1 cellular context compared by ENCODE assay signal in the genomic region with DNA sequence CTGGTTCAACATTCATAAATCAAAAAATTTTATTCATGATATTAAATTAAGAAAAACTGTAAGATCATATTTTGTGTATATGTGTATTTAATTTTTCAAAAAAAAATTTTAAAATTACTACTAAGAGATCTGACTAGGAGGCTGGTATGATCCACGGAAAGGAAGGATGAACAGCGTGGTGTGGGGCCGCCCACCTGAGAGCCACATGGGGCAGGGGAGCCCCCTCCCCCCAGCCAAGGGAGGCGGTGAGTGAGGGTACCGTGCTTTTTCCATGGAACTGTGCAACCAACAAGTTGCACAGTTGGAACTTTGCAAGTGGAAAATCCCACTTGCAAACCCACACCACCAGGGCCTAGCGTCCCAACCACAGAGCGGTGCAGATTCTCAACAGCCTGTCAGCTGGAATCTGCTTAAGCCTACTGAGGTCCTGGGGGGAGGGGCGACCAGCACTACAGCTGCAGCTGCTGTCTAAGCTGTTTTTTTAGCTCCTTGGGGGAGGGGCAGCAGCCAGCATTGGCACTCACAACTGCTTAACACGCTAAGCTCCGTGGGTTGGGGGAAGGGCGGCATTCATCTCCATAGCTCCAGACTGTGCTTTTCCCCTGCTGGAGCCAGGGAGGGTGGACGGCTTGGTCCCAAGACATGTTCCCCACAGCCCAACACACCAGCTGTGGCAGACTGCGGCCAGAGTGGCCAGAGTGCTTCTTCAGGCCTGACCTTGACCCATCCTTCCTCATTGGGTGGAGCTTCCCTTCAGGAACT.
TF ChIP-seq lines count a peak whose summit lies in the region.

No MANE protein-coding gene starts in this region.

TF ChIP-seq in WTC11, 78 proteins besides CTCF, POLR2A, EP300 and RAD21 (continued from another document and continues in another):
- TF ChIP-seq, protein P1, sequence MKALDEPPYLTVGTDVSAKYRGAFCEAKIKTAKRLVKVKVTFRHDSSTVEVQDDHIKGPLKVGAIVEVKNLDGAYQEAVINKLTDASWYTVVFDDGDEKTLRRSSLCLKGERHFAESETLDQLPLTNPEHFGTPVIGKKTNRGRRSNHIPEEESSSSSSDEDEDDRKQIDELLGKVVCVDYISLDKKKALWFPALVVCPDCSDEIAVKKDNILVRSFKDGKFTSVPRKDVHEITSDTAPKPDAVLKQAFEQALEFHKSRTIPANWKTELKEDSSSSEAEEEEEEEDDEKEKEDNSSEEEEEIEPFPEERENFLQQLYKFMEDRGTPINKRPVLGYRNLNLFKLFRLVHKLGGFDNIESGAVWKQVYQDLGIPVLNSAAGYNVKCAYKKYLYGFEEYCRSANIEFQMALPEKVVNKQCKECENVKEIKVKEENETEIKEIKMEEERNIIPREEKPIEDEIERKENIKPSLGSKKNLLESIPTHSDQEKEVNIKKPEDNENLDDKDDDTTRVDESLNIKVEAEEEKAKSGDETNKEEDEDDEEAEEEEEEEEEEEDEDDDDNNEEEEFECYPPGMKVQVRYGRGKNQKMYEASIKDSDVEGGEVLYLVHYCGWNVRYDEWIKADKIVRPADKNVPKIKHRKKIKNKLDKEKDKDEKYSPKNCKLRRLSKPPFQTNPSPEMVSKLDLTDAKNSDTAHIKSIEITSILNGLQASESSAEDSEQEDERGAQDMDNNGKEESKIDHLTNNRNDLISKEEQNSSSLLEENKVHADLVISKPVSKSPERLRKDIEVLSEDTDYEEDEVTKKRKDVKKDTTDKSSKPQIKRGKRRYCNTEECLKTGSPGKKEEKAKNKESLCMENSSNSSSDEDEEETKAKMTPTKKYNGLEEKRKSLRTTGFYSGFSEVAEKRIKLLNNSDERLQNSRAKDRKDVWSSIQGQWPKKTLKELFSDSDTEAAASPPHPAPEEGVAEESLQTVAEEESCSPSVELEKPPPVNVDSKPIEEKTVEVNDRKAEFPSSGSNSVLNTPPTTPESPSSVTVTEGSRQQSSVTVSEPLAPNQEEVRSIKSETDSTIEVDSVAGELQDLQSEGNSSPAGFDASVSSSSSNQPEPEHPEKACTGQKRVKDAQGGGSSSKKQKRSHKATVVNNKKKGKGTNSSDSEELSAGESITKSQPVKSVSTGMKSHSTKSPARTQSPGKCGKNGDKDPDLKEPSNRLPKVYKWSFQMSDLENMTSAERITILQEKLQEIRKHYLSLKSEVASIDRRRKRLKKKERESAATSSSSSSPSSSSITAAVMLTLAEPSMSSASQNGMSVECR (CRISPR knock-in tag; IDR thresholded peaks at IDR 0.05; ENCODE audit: borderline replicate concordance): no peak
- TF ChIP-seq, protein P2, sequence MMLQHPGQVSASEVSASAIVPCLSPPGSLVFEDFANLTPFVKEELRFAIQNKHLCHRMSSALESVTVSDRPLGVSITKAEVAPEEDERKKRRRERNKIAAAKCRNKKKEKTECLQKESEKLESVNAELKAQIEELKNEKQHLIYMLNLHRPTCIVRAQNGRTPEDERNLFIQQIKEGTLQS (CRISPR knock-in tag; conservative IDR thresholded peaks at IDR 0.05): no peak
- TF ChIP-seq, protein P3, sequence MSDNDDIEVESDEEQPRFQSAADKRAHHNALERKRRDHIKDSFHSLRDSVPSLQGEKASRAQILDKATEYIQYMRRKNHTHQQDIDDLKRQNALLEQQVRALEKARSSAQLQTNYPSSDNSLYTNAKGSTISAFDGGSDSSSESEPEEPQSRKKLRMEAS (CRISPR knock-in tag; IDR thresholded peaks at IDR 0.05): no peak; the same call in 1 of the 2 replicates
- TF ChIP-seq ZNF416 (CRISPR knock-in tag; IDR thresholded peaks at IDR 0.05) (no peak), SMAD3 (CRISPR knock-in tag; IDR thresholded peaks at IDR 0.05; ENCODE audit: borderline replicate concordance) (no peak), GABPB1 (CRISPR knock-in tag; IDR thresholded peaks at IDR 0.05) (no peak), ZNF423 (CRISPR knock-in tag; IDR thresholded peaks at IDR 0.05) (no peak), SP1 (CRISPR knock-in tag; conservative IDR thresholded peaks at IDR 0.05) (no peak; the same call in none of the 2 replicates), GRHL2 (CRISPR knock-in tag; IDR thresholded peaks at IDR 0.05; ENCODE audit: insufficient replicate concordance, severe bottlenecking) (no peak), HMGA2 (CRISPR knock-in tag; IDR thresholded peaks at IDR 0.05) (no peak), ELF4 (CRISPR knock-in tag; IDR thresholded peaks at IDR 0.05; ENCODE audit: low read depth) (no peak), JUN (CRISPR knock-in tag; IDR thresholded peaks at IDR 0.05) (no peak), NR1H2 (CRISPR knock-in tag; IDR thresholded peaks at IDR 0.05) (no peak), SOX15 (CRISPR knock-in tag; IDR thresholded peaks at IDR 0.05) (no peak), RELA (CRISPR knock-in tag; IDR thresholded peaks at IDR 0.05; ENCODE audit: borderline replicate concordance) (no peak), TEAD4 (CRISPR knock-in tag; IDR thresholded peaks at IDR 0.05) (no peak), PRRX2 (CRISPR knock-in tag; IDR thresholded peaks at IDR 0.05) (no peak), ZNF232 (CRISPR knock-in tag; IDR thresholded peaks at IDR 0.05) (no peak), CREB1 (CRISPR knock-in tag; IDR thresholded peaks at IDR 0.05) (no peak), ZNF396 (CRISPR knock-in tag; IDR thresholded peaks at IDR 0.05; ENCODE audit: borderline replicate concordance) (no peak), ZNF671 (CRISPR knock-in tag; IDR thresholded peaks at IDR 0.05) (no peak), CBFB (CRISPR knock-in tag; IDR thresholded peaks at IDR 0.05; ENCODE audit: low read depth) (peak; percentile 65; the same call in 1 of the 2 replicates)
- TF ChIP-seq, protein P4, sequence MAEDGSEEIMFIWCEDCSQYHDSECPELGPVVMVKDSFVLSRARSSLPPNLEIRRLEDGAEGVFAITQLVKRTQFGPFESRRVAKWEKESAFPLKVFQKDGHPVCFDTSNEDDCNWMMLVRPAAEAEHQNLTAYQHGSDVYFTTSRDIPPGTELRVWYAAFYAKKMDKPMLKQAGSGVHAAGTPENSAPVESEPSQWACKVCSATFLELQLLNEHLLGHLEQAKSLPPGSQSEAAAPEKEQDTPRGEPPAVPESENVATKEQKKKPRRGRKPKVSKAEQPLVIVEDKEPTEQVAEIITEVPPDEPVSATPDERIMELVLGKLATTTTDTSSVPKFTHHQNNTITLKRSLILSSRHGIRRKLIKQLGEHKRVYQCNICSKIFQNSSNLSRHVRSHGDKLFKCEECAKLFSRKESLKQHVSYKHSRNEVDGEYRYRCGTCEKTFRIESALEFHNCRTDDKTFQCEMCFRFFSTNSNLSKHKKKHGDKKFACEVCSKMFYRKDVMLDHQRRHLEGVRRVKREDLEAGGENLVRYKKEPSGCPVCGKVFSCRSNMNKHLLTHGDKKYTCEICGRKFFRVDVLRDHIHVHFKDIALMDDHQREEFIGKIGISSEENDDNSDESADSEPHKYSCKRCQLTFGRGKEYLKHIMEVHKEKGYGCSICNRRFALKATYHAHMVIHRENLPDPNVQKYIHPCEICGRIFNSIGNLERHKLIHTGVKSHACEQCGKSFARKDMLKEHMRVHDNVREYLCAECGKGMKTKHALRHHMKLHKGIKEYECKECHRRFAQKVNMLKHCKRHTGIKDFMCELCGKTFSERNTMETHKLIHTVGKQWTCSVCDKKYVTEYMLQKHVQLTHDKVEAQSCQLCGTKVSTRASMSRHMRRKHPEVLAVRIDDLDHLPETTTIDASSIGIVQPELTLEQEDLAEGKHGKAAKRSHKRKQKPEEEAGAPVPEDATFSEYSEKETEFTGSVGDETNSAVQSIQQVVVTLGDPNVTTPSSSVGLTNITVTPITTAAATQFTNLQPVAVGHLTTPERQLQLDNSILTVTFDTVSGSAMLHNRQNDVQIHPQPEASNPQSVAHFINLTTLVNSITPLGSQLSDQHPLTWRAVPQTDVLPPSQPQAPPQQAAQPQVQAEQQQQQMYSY (CRISPR knock-in tag; IDR thresholded peaks at IDR 0.05): no peak
- TF ChIP-seq, protein P5, sequence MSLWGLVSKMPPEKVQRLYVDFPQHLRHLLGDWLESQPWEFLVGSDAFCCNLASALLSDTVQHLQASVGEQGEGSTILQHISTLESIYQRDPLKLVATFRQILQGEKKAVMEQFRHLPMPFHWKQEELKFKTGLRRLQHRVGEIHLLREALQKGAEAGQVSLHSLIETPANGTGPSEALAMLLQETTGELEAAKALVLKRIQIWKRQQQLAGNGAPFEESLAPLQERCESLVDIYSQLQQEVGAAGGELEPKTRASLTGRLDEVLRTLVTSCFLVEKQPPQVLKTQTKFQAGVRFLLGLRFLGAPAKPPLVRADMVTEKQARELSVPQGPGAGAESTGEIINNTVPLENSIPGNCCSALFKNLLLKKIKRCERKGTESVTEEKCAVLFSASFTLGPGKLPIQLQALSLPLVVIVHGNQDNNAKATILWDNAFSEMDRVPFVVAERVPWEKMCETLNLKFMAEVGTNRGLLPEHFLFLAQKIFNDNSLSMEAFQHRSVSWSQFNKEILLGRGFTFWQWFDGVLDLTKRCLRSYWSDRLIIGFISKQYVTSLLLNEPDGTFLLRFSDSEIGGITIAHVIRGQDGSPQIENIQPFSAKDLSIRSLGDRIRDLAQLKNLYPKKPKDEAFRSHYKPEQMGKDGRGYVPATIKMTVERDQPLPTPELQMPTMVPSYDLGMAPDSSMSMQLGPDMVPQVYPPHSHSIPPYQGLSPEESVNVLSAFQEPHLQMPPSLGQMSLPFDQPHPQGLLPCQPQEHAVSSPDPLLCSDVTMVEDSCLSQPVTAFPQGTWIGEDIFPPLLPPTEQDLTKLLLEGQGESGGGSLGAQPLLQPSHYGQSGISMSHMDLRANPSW (CRISPR knock-in tag; conservative IDR thresholded peaks at IDR 0.05; ENCODE audit: low read depth): no peak
- TF ChIP-seq, protein P6, sequence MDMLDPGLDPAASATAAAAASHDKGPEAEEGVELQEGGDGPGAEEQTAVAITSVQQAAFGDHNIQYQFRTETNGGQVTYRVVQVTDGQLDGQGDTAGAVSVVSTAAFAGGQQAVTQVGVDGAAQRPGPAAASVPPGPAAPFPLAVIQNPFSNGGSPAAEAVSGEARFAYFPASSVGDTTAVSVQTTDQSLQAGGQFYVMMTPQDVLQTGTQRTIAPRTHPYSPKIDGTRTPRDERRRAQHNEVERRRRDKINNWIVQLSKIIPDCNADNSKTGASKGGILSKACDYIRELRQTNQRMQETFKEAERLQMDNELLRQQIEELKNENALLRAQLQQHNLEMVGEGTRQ (CRISPR knock-in tag; IDR thresholded peaks at IDR 0.05): no peak
- TF ChIP-seq, protein P7, sequence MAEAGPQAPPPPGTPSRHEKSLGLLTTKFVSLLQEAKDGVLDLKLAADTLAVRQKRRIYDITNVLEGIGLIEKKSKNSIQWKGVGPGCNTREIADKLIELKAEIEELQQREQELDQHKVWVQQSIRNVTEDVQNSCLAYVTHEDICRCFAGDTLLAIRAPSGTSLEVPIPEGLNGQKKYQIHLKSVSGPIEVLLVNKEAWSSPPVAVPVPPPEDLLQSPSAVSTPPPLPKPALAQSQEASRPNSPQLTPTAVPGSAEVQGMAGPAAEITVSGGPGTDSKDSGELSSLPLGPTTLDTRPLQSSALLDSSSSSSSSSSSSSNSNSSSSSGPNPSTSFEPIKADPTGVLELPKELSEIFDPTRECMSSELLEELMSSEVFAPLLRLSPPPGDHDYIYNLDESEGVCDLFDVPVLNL (CRISPR knock-in tag; IDR thresholded peaks at IDR 0.05; ENCODE audit: borderline replicate concordance, low read depth): no peak
- TF ChIP-seq, protein P8, sequence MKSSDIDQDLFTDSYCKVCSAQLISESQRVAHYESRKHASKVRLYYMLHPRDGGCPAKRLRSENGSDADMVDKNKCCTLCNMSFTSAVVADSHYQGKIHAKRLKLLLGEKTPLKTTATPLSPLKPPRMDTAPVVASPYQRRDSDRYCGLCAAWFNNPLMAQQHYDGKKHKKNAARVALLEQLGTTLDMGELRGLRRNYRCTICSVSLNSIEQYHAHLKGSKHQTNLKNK (CRISPR knock-in tag; IDR thresholded peaks at IDR 0.05): no peak
- TF ChIP-seq, protein P9, sequence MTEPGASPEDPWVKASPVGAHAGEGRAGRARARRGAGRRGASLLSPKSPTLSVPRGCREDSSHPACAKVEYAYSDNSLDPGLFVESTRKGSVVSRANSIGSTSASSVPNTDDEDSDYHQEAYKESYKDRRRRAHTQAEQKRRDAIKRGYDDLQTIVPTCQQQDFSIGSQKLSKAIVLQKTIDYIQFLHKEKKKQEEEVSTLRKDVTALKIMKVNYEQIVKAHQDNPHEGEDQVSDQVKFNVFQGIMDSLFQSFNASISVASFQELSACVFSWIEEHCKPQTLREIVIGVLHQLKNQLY (CRISPR knock-in tag; IDR thresholded peaks at IDR 0.05): no peak
- TF ChIP-seq, protein P10, sequence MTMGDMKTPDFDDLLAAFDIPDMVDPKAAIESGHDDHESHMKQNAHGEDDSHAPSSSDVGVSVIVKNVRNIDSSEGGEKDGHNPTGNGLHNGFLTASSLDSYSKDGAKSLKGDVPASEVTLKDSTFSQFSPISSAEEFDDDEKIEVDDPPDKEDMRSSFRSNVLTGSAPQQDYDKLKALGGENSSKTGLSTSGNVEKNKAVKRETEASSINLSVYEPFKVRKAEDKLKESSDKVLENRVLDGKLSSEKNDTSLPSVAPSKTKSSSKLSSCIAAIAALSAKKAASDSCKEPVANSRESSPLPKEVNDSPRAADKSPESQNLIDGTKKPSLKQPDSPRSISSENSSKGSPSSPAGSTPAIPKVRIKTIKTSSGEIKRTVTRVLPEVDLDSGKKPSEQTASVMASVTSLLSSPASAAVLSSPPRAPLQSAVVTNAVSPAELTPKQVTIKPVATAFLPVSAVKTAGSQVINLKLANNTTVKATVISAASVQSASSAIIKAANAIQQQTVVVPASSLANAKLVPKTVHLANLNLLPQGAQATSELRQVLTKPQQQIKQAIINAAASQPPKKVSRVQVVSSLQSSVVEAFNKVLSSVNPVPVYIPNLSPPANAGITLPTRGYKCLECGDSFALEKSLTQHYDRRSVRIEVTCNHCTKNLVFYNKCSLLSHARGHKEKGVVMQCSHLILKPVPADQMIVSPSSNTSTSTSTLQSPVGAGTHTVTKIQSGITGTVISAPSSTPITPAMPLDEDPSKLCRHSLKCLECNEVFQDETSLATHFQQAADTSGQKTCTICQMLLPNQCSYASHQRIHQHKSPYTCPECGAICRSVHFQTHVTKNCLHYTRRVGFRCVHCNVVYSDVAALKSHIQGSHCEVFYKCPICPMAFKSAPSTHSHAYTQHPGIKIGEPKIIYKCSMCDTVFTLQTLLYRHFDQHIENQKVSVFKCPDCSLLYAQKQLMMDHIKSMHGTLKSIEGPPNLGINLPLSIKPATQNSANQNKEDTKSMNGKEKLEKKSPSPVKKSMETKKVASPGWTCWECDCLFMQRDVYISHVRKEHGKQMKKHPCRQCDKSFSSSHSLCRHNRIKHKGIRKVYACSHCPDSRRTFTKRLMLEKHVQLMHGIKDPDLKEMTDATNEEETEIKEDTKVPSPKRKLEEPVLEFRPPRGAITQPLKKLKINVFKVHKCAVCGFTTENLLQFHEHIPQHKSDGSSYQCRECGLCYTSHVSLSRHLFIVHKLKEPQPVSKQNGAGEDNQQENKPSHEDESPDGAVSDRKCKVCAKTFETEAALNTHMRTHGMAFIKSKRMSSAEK (CRISPR knock-in tag; IDR thresholded peaks at IDR 0.05; ENCODE audit: borderline replicate concordance): 0 out of 2 replicates have a peak, but pooled peaks have one; percentile 3
- TF ChIP-seq, protein P11, sequence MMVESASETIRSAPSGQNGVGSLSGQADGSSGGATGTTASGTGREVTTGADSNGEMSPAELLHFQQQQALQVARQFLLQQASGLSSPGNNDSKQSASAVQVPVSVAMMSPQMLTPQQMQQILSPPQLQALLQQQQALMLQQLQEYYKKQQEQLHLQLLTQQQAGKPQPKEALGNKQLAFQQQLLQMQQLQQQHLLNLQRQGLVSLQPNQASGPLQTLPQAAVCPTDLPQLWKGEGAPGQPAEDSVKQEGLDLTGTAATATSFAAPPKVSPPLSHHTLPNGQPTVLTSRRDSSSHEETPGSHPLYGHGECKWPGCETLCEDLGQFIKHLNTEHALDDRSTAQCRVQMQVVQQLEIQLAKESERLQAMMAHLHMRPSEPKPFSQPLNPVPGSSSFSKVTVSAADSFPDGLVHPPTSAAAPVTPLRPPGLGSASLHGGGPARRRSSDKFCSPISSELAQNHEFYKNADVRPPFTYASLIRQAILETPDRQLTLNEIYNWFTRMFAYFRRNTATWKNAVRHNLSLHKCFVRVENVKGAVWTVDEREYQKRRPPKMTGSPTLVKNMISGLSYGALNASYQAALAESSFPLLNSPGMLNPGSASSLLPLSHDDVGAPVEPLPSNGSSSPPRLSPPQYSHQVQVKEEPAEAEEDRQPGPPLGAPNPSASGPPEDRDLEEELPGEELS (CRISPR knock-in tag; IDR thresholded peaks at IDR 0.05): no peak
